23 cellular contexts compared by ENCODE assay signal in the genomic region with DNA sequence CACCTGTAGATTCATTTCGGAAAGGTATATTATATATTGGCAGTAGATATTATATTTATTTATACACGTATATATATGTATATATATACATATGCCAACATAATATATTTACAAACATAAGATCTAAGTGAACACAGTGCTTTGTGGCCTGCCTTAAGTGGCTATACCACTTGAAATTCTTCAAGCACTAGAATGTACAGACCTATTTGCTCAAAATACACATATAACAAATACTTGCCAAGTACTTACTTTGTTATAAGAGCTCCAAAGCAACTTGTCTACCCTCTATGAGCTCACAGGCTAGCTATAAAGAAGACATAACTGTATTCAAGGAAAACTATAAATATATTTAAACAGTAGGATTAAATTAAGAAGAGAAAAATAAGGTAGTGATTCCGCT.
"Had no signal": no experiment of that assay in that cellular context is flagged by ENCODE, and none has a peak within 500 bp of the region (broad histone marks: within the 10 kb centered on the region; RNA-seq: fewer than 3 reads in every experiment).

No MANE protein-coding gene starts in this region.

- DNase-seq: activated CD4-positive, alpha-beta T cell treated with anti-CD3 and anti-CD28 coated beads for 4 hours; activated CD4-positive, alpha-beta T cell treated with anti-CD3 and anti-CD28 coated beads, Interleukin-2, amount 50 U/mL, for 4 hours; activated CD4-positive, CD25-positive, alpha-beta regulatory T cell; activated CD8-positive, alpha-beta memory T cell treated with anti-CD3 and anti-CD28 coated beads for 24 hours; activated effector memory CD4-positive, alpha-beta T cell treated with anti-CD3 and anti-CD28 coated beads, Interleukin-2, amount 50 U/mL, for 16 hours; activated naive CD4-positive, alpha-beta T cell treated with anti-CD3 and anti-CD28 coated beads for 36 hours; activated naive CD8-positive, alpha-beta T cell treated with anti-CD3 and anti-CD28 coated beads for 36 hours; colonic mucosa; effector CD8-positive, alpha-beta T cell; glutamatergic neuron; left ventricle myocardium superior; mucosa of descending colon; posterior cingulate gyrus; right cardiac atrium; stimulated activated CD4-positive, alpha-beta T cell treated with anti-CD3 and anti-CD28 coated beads, Interleukin-15, amount 100 ng/mL, for 24 hours; stimulated activated naive CD4-positive, alpha-beta T cell treated with Interleukin-2 at 50 U/mL for 16 hours had no signal

- H3K4me1 Mint-ChIP-seq: activated naive CD8-positive, alpha-beta T cell treated with anti-CD3 and anti-CD28 coated beads for 36 hours had no signal

- H3K9me3 Mint-ChIP-seq: natural killer cell treated with Interleukin-12 subunit alpha and Interleukin-12 subunit beta and Interleukin-15 and Interleukin-18, amount 100 ng/mL, for 72 hours had no signal

- ATAC-seq: left ventricle myocardium superior; mucosa of descending colon; natural killer cell treated with Interleukin-12 subunit alpha and Interleukin-12 subunit beta and Interleukin-15 and Interleukin-18, amount 100 ng/mL, for 72 hours; right cardiac atrium had no signal

- H3K4me3 Mint-ChIP-seq: activated naive CD4-positive, alpha-beta T cell treated with anti-CD3 and anti-CD28 coated beads for 36 hours; activated naive CD8-positive, alpha-beta T cell treated with anti-CD3 and anti-CD28 coated beads for 36 hours; brain; natural killer cell treated with Interleukin-12 subunit alpha and Interleukin-12 subunit beta and Interleukin-15 and Interleukin-18, amount 100 ng/mL, for 72 hours had no signal

- H3K9me3 ChIP-seq: adrenal gland, colonic mucosa had no signal

- H3K4me1 ChIP-seq: adrenal gland, ascending aorta, colonic mucosa, tibial nerve had no signal

- H3K4me3 ChIP-seq: adrenal gland, ascending aorta, cardiac muscle cell, colonic mucosa, mucosa of descending colon, tibial nerve had no signal

- H3K27ac Mint-ChIP-seq: activated naive CD4-positive, alpha-beta T cell treated with anti-CD3 and anti-CD28 coated beads for 36 hours; activated naive CD8-positive, alpha-beta T cell treated with anti-CD3 and anti-CD28 coated beads for 36 hours; brain; natural killer cell treated with Interleukin-12 subunit alpha and Interleukin-12 subunit beta and Interleukin-15 and Interleukin-18, amount 100 ng/mL, for 72 hours had no signal

- H3K36me3 Mint-ChIP-seq: brain had no signal

- H3K27me3 ChIP-seq: adrenal gland, ascending aorta, cardiac muscle cell, colonic mucosa, tibial nerve had no signal

- H3K27ac ChIP-seq: ascending aorta, cardiac muscle cell, colonic mucosa, epithelial cell of prostate, tibial nerve had no signal

- H3K36me3 ChIP-seq: adrenal gland, ascending aorta, cardiac muscle cell, colonic mucosa, tibial nerve had no signal
